In genomic region chr6:49151033-49151432, GRCh38 we compare ENCODE assay signal across 25 cellular contexts.
"Had no signal": no experiment of that assay in that cellular context is flagged by ENCODE, and none has a peak within 500 bp of the region (broad histone marks: within the 10 kb centered on the region; RNA-seq: fewer than 3 reads in every experiment).

No MANE protein-coding gene starts in this region.

- H3K27ac Mint-ChIP-seq: dendritic cell treated with granulocyte-macrophage colony-stimulating factor and Interleukin-4, amounts not matched to agents 40 ng/mL and 50 ng/mL, for 4 days; effector memory CD8-positive, alpha-beta T cell; endodermal cell had no signal

- H3K36me3 ChIP-seq: colonic mucosa, esophagus muscularis mucosa, esophagus squamous epithelium, gastrocnemius medialis, gastroesophageal sphincter, heart left ventricle, heart right ventricle had no signal

- H3K27ac ChIP-seq: colonic mucosa, coronary artery, dorsolateral prefrontal cortex, epithelial cell of prostate, esophagus muscularis mucosa, esophagus squamous epithelium, foreskin keratinocyte, gastrocnemius medialis, gastroesophageal sphincter, heart left ventricle, heart right ventricle had no signal

- H3K4me3 ChIP-seq: colonic mucosa, coronary artery, dorsolateral prefrontal cortex, esophagus muscularis mucosa, esophagus squamous epithelium, gastrocnemius medialis, gastroesophageal sphincter, heart left ventricle, heart right ventricle had no signal

- H3K27me3 ChIP-seq: colonic mucosa, esophagus muscularis mucosa, esophagus squamous epithelium, foreskin keratinocyte, gastrocnemius medialis, gastroesophageal sphincter, heart left ventricle, heart right ventricle had no signal

- DNase-seq: colonic mucosa; cortex of kidney; dermis blood vessel endothelial cell; dorsolateral prefrontal cortex; effector CD4-positive, alpha-beta T cell; effector CD8-positive, alpha-beta T cell; effector memory CD4-positive, alpha-beta T cell; effector memory CD8-positive, alpha-beta T cell; endodermal cell; erythroblast; esophagus squamous epithelium; foreskin fibroblast; foreskin keratinocyte; foreskin melanocyte; gastrocnemius medialis; glutamatergic neuron; head of caudate nucleus; heart left ventricle; heart right ventricle had no signal

- H3K9me3 Mint-ChIP-seq: endodermal cell had no signal

- H3K27me3 Mint-ChIP-seq: dendritic cell treated with granulocyte-macrophage colony-stimulating factor and Interleukin-4, amounts not matched to agents 40 ng/mL and 50 ng/mL, for 4 days; effector memory CD8-positive, alpha-beta T cell had no signal

- H3K4me3 Mint-ChIP-seq: dendritic cell treated with granulocyte-macrophage colony-stimulating factor and Interleukin-4, amounts not matched to agents 40 ng/mL and 50 ng/mL, for 4 days; effector memory CD8-positive, alpha-beta T cell; endodermal cell had no signal

- ATAC-seq: effector memory CD8-positive, alpha-beta T cell; esophagus mucosa; foreskin keratinocyte; gastrocnemius medialis; gastroesophageal sphincter; heart left ventricle; heart right ventricle had no signal

- H3K9me3 ChIP-seq: colonic mucosa, esophagus muscularis mucosa, esophagus squamous epithelium, gastrocnemius medialis had no signal

- H3K4me1 ChIP-seq: colonic mucosa, esophagus muscularis mucosa, esophagus squamous epithelium, foreskin keratinocyte, gastrocnemius medialis, gastroesophageal sphincter, heart left ventricle, heart right ventricle had no signal
